In the genomic region with DNA sequence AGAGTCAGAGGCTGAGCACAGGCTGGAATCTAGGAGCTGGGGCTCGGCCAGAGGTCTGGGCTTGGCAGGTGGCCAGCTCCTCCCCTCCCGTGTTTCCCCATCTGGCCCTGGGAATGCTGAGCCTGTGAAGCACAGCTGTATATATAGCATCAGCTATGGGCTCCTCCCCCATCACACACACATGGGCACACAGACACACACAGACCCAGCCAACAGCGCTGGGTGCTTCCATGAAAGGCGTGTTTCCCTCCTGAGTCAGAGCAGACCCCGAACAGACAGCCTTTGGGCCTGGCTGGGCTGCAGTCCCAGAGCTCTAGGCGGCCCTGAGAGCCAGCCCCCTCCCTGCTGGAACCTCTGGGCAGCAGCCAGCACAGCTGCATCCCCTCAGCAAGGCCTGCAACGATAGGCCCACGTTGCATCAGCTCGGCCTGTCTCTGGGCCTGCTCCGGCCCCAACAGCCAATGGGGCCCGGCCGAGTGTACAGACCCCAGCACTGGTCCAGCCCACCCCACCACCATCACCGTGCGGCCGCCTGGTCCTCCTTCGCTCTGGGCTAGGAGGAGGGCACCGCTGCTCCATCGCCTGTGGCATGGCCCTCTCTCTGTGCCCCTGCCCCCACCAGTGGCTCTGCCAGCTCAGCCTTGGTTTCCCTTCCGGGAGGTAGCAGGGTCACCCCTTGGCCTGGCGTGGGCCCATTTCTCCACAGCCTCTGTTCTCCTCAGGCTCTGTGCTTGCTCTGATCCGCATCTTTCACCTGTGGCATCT, we compare ENCODE assay signal across 8 cellular contexts. TPM values are rescaled to one million over a fixed set of nuclear protein-coding genes. Genes with fewer than 3 reads are reported as not detected.
A peak's percentile ranks its signal among the peaks of the same experiment; 100 is the strongest.
DNase-seq lines count a peak whose midpoint lies in the region; ATAC-seq and TF ChIP-seq lines count a peak whose summit lies in the region.

No MANE protein-coding gene starts in this region.

- H3K4me1 ChIP-seq in BE2C (peaks cover 25% of the 10 kb centered on the region), ectodermal cell (ENCODE audit: control insufficient read depth, insufficient read depth, low read length) (peaks cover 16% of the 10 kb centered on the region), upper lobe of left lung (peaks cover 40 to 45% (median 44%) of the 10 kb centered on the region in 4 donors)

- peak overlapping the region; percentile 39 for H3K4me3 ChIP-seq in BE2C (ENCODE audit: low read depth, low read length)
- no peak overlapping the region for H3K4me3 ChIP-seq in ectodermal cell (ENCODE audit: insufficient read depth, low read depth, low read length)
- H3K4me3 ChIP-seq in upper lobe of left lung, result no peak overlapping the region

- ATAC-seq in upper lobe of left lung (ENCODE audit: low FRiP score in 2 of 2) (peak; percentile 84 to 92), HG03521 (IDR thresholded peaks at IDR 0.05; ENCODE audit: unreplicated experiment) (no peak), HG02610 (IDR thresholded peaks at IDR 0.05; ENCODE audit: unreplicated experiment) (no peak)

- 51% methylated on average over 21 of the region's 21 CpGs for WGBS in ectodermal cell, 2 experiments
- WGBS in upper lobe of left lung, 2 donors, result 39% methylated on average over 8 to 20 of the region's 21 CpGs

- TF ChIP-seq POLR2A in upper lobe of left lung (IDR thresholded peaks at IDR 0.05), result peak in 1 of 4 donors; percentile 19

- H3K9me3 ChIP-seq in BE2C (no peaks in the 10 kb centered on the region; the same call in 1 of the 2 replicates), ectodermal cell (ENCODE audit: control insufficient read depth, low read length) (no peaks in the 10 kb centered on the region), upper lobe of left lung (no peaks in the 10 kb centered on the region)

- H3K36me3 ChIP-seq in BE2C (no peaks in the 10 kb centered on the region), ectodermal cell (ENCODE audit: control insufficient read depth, insufficient read depth, low read length) (no peaks in the 10 kb centered on the region), upper lobe of left lung (no peaks in the 10 kb centered on the region)

- TF ChIP-seq CTCF in BE2C (IDR thresholded peaks at IDR 0.05; ENCODE audit: low read depth, low read length), result no peak
- TF ChIP-seq CTCF in upper lobe of left lung (IDR thresholded peaks at IDR 0.05), result no peak

- H3K27ac ChIP-seq in ectodermal cell (ENCODE audit: insufficient read depth, low read depth, low read length, poor library complexity, severe bottlenecking) (peak overlapping the region; percentile 76), upper lobe of left lung (peak overlapping the region; percentile 64 to 88 (median 80))

- DNase-seq in BE2C, result peak; percentile 98
- DNase-seq in NCI-H524 (lab: John Stamatoyannopoulos, UW), result peak; percentile 56 to 87
- DNase-seq in medulla oblongata (ENCODE audit: extremely low spot score), result peak; percentile 94
- DNase-seq in upper lobe of left lung, result peak; percentile 65 to 90
- no peak for DNase-seq in activated T-cell treated with anti-CD3 and anti-CD28 coated beads, Interleukin-2, amount 50 U/mL, for 1 hour

- H3K27me3 ChIP-seq in BE2C (no peaks in the 10 kb centered on the region), ectodermal cell (ENCODE audit: control insufficient read depth, insufficient read depth, low read length, poor library complexity, severe bottlenecking) (no peaks in the 10 kb centered on the region), upper lobe of left lung (no peaks in the 10 kb centered on the region)

- TF ChIP-seq EP300 in upper lobe of left lung (IDR thresholded peaks at IDR 0.05), result peak in 2 of 4 donors; percentile 12

RNA-seq across cellular contexts. Expression of a gene that starts 7.6 kb away (rescaled TPM):
- polyA plus RNA-seq in BE2C (2012; ENCODE audit: insufficient read depth, insufficient read length, low read depth), result 387 TPM
- 462 TPM for polyA plus RNA-seq in ectodermal cell (2013, experiment 1 of 4)
- polyA plus RNA-seq in ectodermal cell (2013, experiment 2 of 4), result 419 TPM
- polyA plus RNA-seq in ectodermal cell (2013, experiment 3 of 4), result 346 TPM
- polyA plus RNA-seq in ectodermal cell (2013, experiment 4 of 4), result 367 TPM
- 100 to 1,000 TPM in 5 of 6 donors, 10 to 100 TPM in 1; 95.9 to 266 (median 145) TPM for total RNA-seq in upper lobe of left lung

RNA-seq across cellular contexts. Expression of a gene that starts 28.7 kb away (rescaled TPM):
- polyA plus RNA-seq in BE2C (2012; ENCODE audit: insufficient read depth, insufficient read length, low read depth), result 18.0 TPM
- 20.0 TPM for polyA plus RNA-seq in ectodermal cell (2013, experiment 1 of 4)
- 29.6 TPM for polyA plus RNA-seq in ectodermal cell (2013, experiment 2 of 4)
- polyA plus RNA-seq in ectodermal cell (2013, experiment 3 of 4), result 17.2 TPM
- polyA plus RNA-seq in ectodermal cell (2013, experiment 4 of 4), result 18.5 TPM
- total RNA-seq in upper lobe of left lung, result 10 to 100 TPM in 4 of 6 donors, 1 to 10 TPM in 2; 5.7 to 34.6 (median 14.0) TPM

Comparison
In these comparisons a context has a peak if more than half of its experiments do, and no peak if none do; other contexts are left out.
1. ATAC-seq: peak in upper lobe of left lung (2 of 2); none in HG03521 (single experiment) and HG02610 (single experiment).